Comparison of ENCODE assay signal across 20 cellular contexts in genomic region chr7:35846816-35847412, GRCh38.
"Had no signal": no experiment of that assay in that cellular context is flagged by ENCODE, and none has a peak within 500 bp of the region (broad histone marks: within the 10 kb centered on the region; RNA-seq: fewer than 3 reads in every experiment).

No MANE protein-coding gene starts in this region.

- ATAC-seq: effector memory CD8-positive, alpha-beta T cell; left cardiac atrium; lower lobe of right lung had no signal

- H3K4me3 Mint-ChIP-seq: dendritic cell treated with granulocyte-macrophage colony-stimulating factor and Interleukin-4, amounts not matched to agents 40 ng/mL and 50 ng/mL, for 4 days; memory B cell; naive B cell; nephron had no signal

- H3K9me3 ChIP-seq: esophagus squamous epithelium, left ventricle myocardium inferior, lower lobe of right lung, sigmoid colon, stomach, thoracic aorta, transverse colon had no signal

- H3K9me3 Mint-ChIP-seq: dendritic cell treated with granulocyte-macrophage colony-stimulating factor and Interleukin-4, amounts not matched to agents 40 ng/mL and 50 ng/mL, for 4 days; effector memory CD8-positive, alpha-beta T cell; memory B cell; naive B cell; nephron had no signal

- H3K27me3 ChIP-seq: esophagus squamous epithelium, sigmoid colon, stomach, transverse colon had no signal

- H3K27ac ChIP-seq: esophagus squamous epithelium, left ventricle myocardium inferior, lower lobe of right lung, sigmoid colon, stomach, thoracic aorta, transverse colon had no signal

- H3K36me3 ChIP-seq: thoracic aorta had no signal

- H3K27me3 Mint-ChIP-seq: dendritic cell treated with granulocyte-macrophage colony-stimulating factor and Interleukin-4, amounts not matched to agents 40 ng/mL and 50 ng/mL, for 4 days; effector memory CD8-positive, alpha-beta T cell; memory B cell; naive B cell had no signal

- DNase-seq: effector memory CD8-positive, alpha-beta T cell; esophagus squamous epithelium; foreskin fibroblast; kidney; left cardiac atrium; left ventricle myocardium inferior; lower lobe of right lung; midbrain; naive B cell; sigmoid colon; small intestine; stimulated activated CD4-positive, alpha-beta T cell treated with anti-CD3 and anti-CD28 coated beads, Interleukin-12 subunit alpha, Interleukin-12 subunit beta, amount 100 ng/mL, for 4 hours; stimulated activated naive CD4-positive, alpha-beta T cell; stomach; substantia nigra; transverse colon had no signal

- H3K4me1 ChIP-seq: lower lobe of right lung had no signal

- FAIRE-seq: small intestine had no signal

- H3K4me3 ChIP-seq: esophagus squamous epithelium, left ventricle myocardium inferior, lower lobe of right lung, sigmoid colon, stomach, thoracic aorta, transverse colon had no signal

- H3K27ac Mint-ChIP-seq: dendritic cell treated with granulocyte-macrophage colony-stimulating factor and Interleukin-4, amounts not matched to agents 40 ng/mL and 50 ng/mL, for 4 days; memory B cell; nephron had no signal
